ENCODE assay signal across 1 cellular context in the genomic region with DNA sequence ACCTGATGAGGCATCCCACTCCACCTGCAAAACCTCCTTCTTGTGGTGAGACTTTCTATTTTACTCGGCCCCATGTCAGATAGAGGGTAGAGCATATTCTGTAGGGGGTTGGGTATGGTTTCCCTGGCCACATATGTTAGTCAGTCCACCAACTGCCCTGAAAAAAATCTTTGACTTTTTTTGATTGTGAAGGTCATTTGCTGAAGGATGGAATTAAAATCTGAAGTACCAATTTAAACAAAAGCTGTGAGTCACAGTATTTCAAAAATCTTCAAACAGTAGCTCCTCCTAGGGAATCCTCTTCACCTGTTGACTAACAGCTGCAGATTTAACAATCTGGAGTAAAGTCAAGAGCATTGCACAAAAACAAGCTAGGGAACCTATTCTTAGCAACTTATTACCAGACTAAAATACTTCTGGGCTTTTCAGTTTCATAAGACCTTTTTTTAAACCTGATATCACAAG.
TF ChIP-seq lines count a peak whose summit lies in the region.

No MANE protein-coding gene starts in this region.

TF ChIP-seq in HepG2, 621 proteins besides CTCF, POLR2A, EP300 and RAD21:
- TF ChIP-seq NBN (conservative IDR thresholded peaks at IDR 0.05) (no peak), ZNF30 (CRISPR knock-in tag; IDR thresholded peaks at IDR 0.05) (no peak), ARNTL (CRISPR knock-in tag; IDR thresholded peaks at IDR 0.05) (no peak), ZFP82 (CRISPR knock-in tag; IDR thresholded peaks at IDR 0.05; ENCODE audit: borderline replicate concordance) (no peak), SMC3 (IDR thresholded peaks at IDR 0.05; ENCODE audit: low read length) (no peak), ZNF766 (CRISPR knock-in tag; IDR thresholded peaks at IDR 0.05; ENCODE audit: borderline replicate concordance) (no peak), ZNF672 (CRISPR knock-in tag; IDR thresholded peaks at IDR 0.05) (no peak)
- TF ChIP-seq, protein P1, sequence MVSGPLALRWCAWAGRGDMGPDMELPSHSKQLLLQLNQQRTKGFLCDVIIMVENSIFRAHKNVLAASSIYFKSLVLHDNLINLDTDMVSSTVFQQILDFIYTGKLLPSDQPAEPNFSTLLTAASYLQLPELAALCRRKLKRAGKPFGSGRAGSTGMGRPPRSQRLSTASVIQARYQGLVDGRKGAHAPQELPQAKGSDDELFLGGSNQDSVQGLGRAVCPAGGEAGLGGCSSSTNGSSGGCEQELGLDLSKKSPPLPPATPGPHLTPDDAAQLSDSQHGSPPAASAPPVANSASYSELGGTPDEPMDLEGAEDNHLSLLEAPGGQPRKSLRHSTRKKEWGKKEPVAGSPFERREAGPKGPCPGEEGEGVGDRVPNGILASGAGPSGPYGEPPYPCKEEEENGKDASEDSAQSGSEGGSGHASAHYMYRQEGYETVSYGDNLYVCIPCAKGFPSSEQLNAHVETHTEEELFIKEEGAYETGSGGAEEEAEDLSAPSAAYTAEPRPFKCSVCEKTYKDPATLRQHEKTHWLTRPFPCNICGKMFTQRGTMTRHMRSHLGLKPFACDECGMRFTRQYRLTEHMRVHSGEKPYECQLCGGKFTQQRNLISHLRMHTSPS (CRISPR knock-in tag; IDR thresholded peaks at IDR 0.05; ENCODE audit: low read depth): no peak
